Comparison of ENCODE assay signal across 1 cellular context in the genomic region with DNA sequence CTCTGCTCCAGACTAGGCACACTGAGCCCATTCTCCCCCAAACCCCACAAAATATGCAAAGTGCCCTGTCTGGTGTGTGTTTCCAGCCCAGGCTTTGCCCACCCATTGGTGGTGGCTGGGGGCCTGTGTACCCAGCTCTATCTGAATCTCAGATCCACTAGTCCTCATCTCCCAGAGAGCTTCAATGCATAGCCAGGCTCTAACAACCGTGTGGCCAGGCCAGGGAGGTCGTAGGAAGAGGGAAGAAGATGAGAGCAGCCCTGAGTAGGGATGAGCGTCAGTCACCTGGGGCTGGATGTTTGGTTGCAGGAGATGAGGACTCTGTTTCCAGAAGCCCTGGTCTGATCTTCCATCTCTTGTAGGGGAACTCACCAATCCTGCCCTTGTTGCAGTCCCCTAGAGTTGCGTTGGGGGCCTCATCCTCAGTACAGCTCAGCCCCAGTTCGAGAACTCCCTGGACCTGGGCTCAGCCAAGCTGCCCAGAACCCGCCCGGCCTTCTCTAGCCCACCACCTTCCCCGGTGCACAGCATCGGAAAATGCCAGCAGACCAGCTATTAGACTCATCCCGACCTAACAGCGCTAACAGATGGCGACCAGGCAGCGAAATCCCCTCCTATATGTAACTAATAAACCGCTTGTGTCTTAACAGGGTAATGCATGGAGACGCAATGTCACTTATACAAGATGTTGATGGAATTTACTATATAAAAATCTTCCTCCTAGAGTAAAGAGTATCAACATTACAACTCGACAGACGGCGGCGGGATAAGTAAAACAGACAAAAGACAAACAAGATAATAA.
TF ChIP-seq lines count a peak whose summit lies in the region.

No MANE protein-coding gene starts in this region.

TF ChIP-seq in HepG2, 621 proteins besides CTCF, POLR2A, EP300 and RAD21:
- TF ChIP-seq HNRNPLL (IDR thresholded peaks at IDR 0.05; ENCODE audit: low read depth, low read length, poor library complexity, severe bottlenecking): no peak
- TF ChIP-seq EZH2 (conservative IDR thresholded peaks at IDR 0.05; ENCODE audit: low read depth, low read length): 0 out of 2 replicates have a peak, but pooled peaks have one; percentile 12
